In the genomic region with DNA sequence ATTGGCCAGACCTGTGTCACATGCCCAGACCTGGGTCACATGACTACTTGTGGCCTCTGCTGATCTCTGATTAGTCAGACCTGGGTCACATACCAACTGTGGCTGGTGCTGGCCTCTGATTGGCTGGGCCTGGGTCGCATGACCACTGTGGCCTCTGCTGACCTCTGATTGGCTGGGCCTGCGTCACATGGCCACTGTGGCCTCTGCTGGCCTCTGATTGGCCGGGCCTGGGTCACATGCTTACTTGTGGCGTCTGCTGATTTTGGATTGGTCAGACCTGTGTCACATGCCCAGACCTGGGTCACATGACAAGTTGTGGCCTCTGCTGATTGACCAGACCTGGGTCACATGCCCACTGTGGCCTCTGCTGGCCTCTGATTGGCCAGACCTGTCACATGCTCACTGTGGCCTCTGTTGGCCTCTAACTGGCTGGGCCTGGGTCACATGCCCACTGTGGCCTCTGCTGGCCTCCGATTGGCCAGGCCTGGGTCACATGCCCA, we compare ENCODE assay signal across 1 cellular context.
TF ChIP-seq lines count a peak whose summit lies in the region.

No MANE protein-coding gene starts in this region.

TF ChIP-seq in H1, 55 proteins besides CTCF, POLR2A, EP300 and RAD21 (continued from another document):
- TF ChIP-seq CBX8 (IDR thresholded peaks at IDR 0.05; ENCODE audit: borderline replicate concordance, low read depth, low read length), result no peak
- TF ChIP-seq, protein P1, sequence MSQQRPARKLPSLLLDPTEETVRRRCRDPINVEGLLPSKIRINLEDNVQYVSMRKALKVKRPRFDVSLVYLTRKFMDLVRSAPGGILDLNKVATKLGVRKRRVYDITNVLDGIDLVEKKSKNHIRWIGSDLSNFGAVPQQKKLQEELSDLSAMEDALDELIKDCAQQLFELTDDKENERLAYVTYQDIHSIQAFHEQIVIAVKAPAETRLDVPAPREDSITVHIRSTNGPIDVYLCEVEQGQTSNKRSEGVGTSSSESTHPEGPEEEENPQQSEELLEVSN (IDR thresholded peaks at IDR 0.05), result no peak
- TF ChIP-seq TAF1 (IDR thresholded peaks at IDR 0.05; ENCODE audit: low read depth, low read length), result no peak
- TF ChIP-seq CHD2 (IDR thresholded peaks at IDR 0.05; ENCODE audit: low read length), result no peak
- TF ChIP-seq JUN (IDR thresholded peaks at IDR 0.05; ENCODE audit: low read depth, low read length), result no peak
